ENCODE assay signal across 1 cellular context in genomic region chr11:109421981-109422590, GRCh38.
TF ChIP-seq lines count a peak whose summit lies in the region.

C11orf87 (plus strand) TSS chr11:109422190; CDS start chr11:109423634, 1,444 bp downstream.

TF ChIP-seq in H1, 55 proteins besides CTCF, POLR2A, EP300 and RAD21 (continued from another document):
- 0 out of 2 replicates have a peak, but pooled peaks have one; percentile 38 for TF ChIP-seq E2F6 (IDR thresholded peaks at IDR 0.05)
- TF ChIP-seq BCL11A (IDR thresholded peaks at IDR 0.05; ENCODE audit: low read depth in 2 of 2, low read length in 2 of 2) = no peak
- 0 out of 2 replicates have a peak, but pooled peaks have one; percentile 0 for TF ChIP-seq SRF (IDR thresholded peaks at IDR 0.05; ENCODE audit: low read depth, low read length)
- TF ChIP-seq TAF1 (IDR thresholded peaks at IDR 0.05; ENCODE audit: low read depth, low read length) = 0 out of 2 replicates have a peak, but pooled peaks have one; percentile 28
- no peak for TF ChIP-seq TBP (IDR thresholded peaks at IDR 0.05; ENCODE audit: low read depth, low read length)
- TF ChIP-seq SIN3A (conservative IDR thresholded peaks at IDR 0.05 in 1 of 2, IDR thresholded peaks at IDR 0.05 in 1 of 2; ENCODE audit: low read depth in 1 of 2, low read length in 2 of 2) = no peak
- TF ChIP-seq POLR2AphosphoS5 (IDR thresholded peaks at IDR 0.05; ENCODE audit: low read depth, low read length) = no peak
- no peak for TF ChIP-seq KDM5A (IDR thresholded peaks at IDR 0.05; ENCODE audit: low read length)
- no peak for TF ChIP-seq MAFK (IDR thresholded peaks at IDR 0.05; ENCODE audit: low read depth, low read length)
- TF ChIP-seq SIX5 (IDR thresholded peaks at IDR 0.05; ENCODE audit: low read depth, low read length) = no peak
- TF ChIP-seq RXRA (IDR thresholded peaks at IDR 0.05; ENCODE audit: insufficient read depth, low read depth, low read length) = no peak
- no peak for TF ChIP-seq CBX5 (IDR thresholded peaks at IDR 0.05; ENCODE audit: low read depth, low read length)
- no peak for TF ChIP-seq JUND (IDR thresholded peaks at IDR 0.05; ENCODE audit: low read length)
- no peak for TF ChIP-seq NRF1 (IDR thresholded peaks at IDR 0.05; ENCODE audit: low read depth, low read length)
- TF ChIP-seq CHD1 (IDR thresholded peaks at IDR 0.05; ENCODE audit: low read depth, low read length) = no peak
- TF ChIP-seq CEBPB (IDR thresholded peaks at IDR 0.05; ENCODE audit: low read depth, low read length) = no peak
- TF ChIP-seq BACH1 (IDR thresholded peaks at IDR 0.05; ENCODE audit: low read length) = no peak
- TF ChIP-seq HDAC2 (IDR thresholded peaks at IDR 0.05; ENCODE audit: borderline replicate concordance in 1 of 2, low read depth in 2 of 2, low read length in 2 of 2) = no peak
